8 cellular contexts compared by ENCODE assay signal in genomic region chr7:92447239-92448184, GRCh38.
A peak's percentile ranks its signal among the peaks of the same experiment; 100 is the strongest.
DNase-seq lines count a peak whose midpoint lies in the region; ATAC-seq lines count a peak whose summit lies in the region.

GATAD1 (plus strand) TSS chr7:92447482; CDS start chr7:92447730, 248 bp downstream.

- peaks cover 0 to 9% (median 0%) of the 10 kb centered on the region in 11 experiments; a peak in 3 of 22 replicates for H4K20me1 ChIP-seq in BLaER1 treated with 17β-estradiol and CSF1 and Interleukin-3, amounts not matched to agents 10 nM and 100 nM

- peaks cover 3 to 16% (median 11%) of the 10 kb centered on the region in 10 experiments; a peak in 17 of 20 replicates for H3K4me1 ChIP-seq in BLaER1 treated with 17β-estradiol and CSF1 and Interleukin-3, amounts not matched to agents 10 nM and 100 nM

- peaks cover 1 to 15% (median 9%) of the 10 kb centered on the region in 11 experiments; a peak in 18 of 22 replicates for H3K9me3 ChIP-seq in BLaER1 treated with 17β-estradiol and CSF1 and Interleukin-3, amounts not matched to agents 10 nM and 100 nM (replicated peaks in 1 of 11)

- no peaks in the 10 kb centered on the region for H3K27me3 ChIP-seq in BLaER1 treated with 17β-estradiol and CSF1 and Interleukin-3, amounts not matched to agents 10 nM and 100 nM

- DNase-seq in GM19238 (ENCODE audit: insufficient read length, low spot score), result peak; percentile 82
- peak; percentile 87 for DNase-seq in NCI-H510A treated with DMSO at 0.1 percent for 48 hours (lab: John Stamatoyannopoulos, UW)
- DNase-seq in activated CD4-positive, alpha-beta T cell treated with anti-CD3 and anti-CD28 coated beads for 4 hours, result peak; percentile 77 to 79
- DNase-seq in kidney tubule cell (ENCODE audit: low spot score), result peak; percentile 95
- peak; percentile 51 to 75 (median 64) for DNase-seq in stimulated activated CD4-positive, alpha-beta T cell treated with anti-CD3 and anti-CD28 coated beads, Interleukin-1b, Interleukin-23, amount 100 ng/mL, for 24 hours (ENCODE audit: low read depth in 4 of 4, low spot score in 1 of 4)

- peak within 1 kb of the TSS; percentile 93 to 99 (median 98) for H3K9ac ChIP-seq in BLaER1 treated with 17β-estradiol and CSF1 and Interleukin-3, amounts not matched to agents 10 nM and 100 nM

- H3K27ac ChIP-seq in BLaER1 treated with 17β-estradiol and CSF1 and Interleukin-3, amounts not matched to agents 10 nM and 100 nM, result peak within 1 kb of the TSS; percentile 92 to 99 (median 98)
- H3K27ac ChIP-seq in cingulate gyrus (ENCODE audit: low read depth, low read length), result peak within 1 kb of the TSS; percentile 83

- peak within 1 kb of the TSS; percentile 85 to 98 (median 95) for H3K4me3 ChIP-seq in BLaER1 treated with 17β-estradiol and CSF1 and Interleukin-3, amounts not matched to agents 10 nM and 100 nM

- peak; percentile 87 for ATAC-seq in HG03442 (IDR thresholded peaks at IDR 0.05; ENCODE audit: unreplicated experiment)

- H3K36me3 ChIP-seq in BLaER1 treated with 17β-estradiol and CSF1 and Interleukin-3, amounts not matched to agents 10 nM and 100 nM, result peaks cover 26 to 32% (median 30%) of the 10 kb centered on the region in 11 experiments

- H3K4me2 ChIP-seq in BLaER1 treated with 17β-estradiol and CSF1 and Interleukin-3, amounts not matched to agents 10 nM and 100 nM, result peak within 1 kb of the TSS; percentile 64 to 92 (median 75)

Comparison
In these comparisons a context has a peak if more than half of its experiments do, and no peak if none do; other contexts are left out.
1. Peak in every context shown above with its lines: DNase-seq, ATAC-seq, H3K4me3 ChIP-seq and H3K27ac ChIP-seq.